1 cellular context compared by ENCODE assay signal in genomic region chr21:43066690-43067089, GRCh38. TPM values are rescaled to one million over a fixed set of nuclear protein-coding genes. Genes with fewer than 3 reads are reported as not detected.
"Had no signal": no experiment of that assay in that cellular context is flagged by ENCODE, and none has a peak within 500 bp of the region (broad histone marks: within the 10 kb centered on the region; RNA-seq: fewer than 3 reads in every experiment).

No MANE protein-coding gene starts in this region.

RNA-seq across cellular contexts. Expression of gene CBS, which starts 8.9 kb away (rescaled TPM):
- polyA plus RNA-seq: immature natural killer cell had no signal
